Comparison of ENCODE assay signal across 20 cellular contexts in the genomic region with DNA sequence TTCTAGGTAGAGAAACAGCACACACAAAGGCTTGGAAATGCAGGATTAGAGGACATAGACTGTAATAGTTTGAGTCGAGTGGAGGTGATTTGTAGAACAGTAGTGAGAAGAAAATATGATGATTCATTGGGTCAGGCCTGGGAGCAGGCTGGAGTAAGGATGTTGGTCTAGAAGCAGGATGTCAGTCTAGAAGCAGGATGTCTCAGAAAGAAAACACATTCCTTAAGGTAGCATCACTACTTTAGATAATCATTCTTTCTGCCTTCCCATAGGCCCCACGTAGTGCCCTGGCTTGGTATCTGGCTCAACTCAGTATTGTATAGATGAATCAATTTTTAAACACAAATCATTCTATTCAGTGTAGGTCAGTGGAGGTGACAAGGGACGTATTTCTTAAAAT. TPM values are rescaled to one million over a fixed set of nuclear protein-coding genes. Genes with fewer than 3 reads are reported as not detected.
DNase-seq lines count a peak whose midpoint lies in the region; ATAC-seq and TF ChIP-seq lines count a peak whose summit lies in the region.
"Had no signal": no experiment of that assay in that cellular context is flagged by ENCODE, and none has a peak within 500 bp of the region (broad histone marks: within the 10 kb centered on the region; RNA-seq: fewer than 3 reads in every experiment).

No MANE protein-coding gene starts in this region.

- no peak overlapping the region for H3K18ac ChIP-seq in mesendoderm (ENCODE audit: low read length)

- H3K79me2 ChIP-seq in mesendoderm (ENCODE audit: control insufficient read depth, insufficient read depth, low read length), result no peaks in the 10 kb centered on the region

- no peak overlapping the region for H2BK120ac ChIP-seq in mesendoderm (ENCODE audit: low read depth, low read length)

- H3K4ac ChIP-seq in mesendoderm (ENCODE audit: low read depth, low read length), result no peak overlapping the region

- H3K9ac ChIP-seq in mesendoderm (ENCODE audit: low read length), result no peak overlapping the region

- no peak overlapping the region for H2BK5ac ChIP-seq in mesendoderm (ENCODE audit: low read length)

- H2BK15ac ChIP-seq in mesendoderm (replicated peaks; ENCODE audit: low read depth), result no peak overlapping the region

- H3K27ac Mint-ChIP-seq in T-cell, result no peak overlapping the region
- H3K27ac Mint-ChIP-seq: CD4-positive, alpha-beta T cell; GM23338 had no signal

- H4K5ac ChIP-seq in mesendoderm (ENCODE audit: low read length), result no peak overlapping the region

- H3K36me3 ChIP-seq in mesendoderm (ENCODE audit: control insufficient read depth, insufficient read depth, low read length), result no peaks in the 10 kb centered on the region
- H3K36me3 ChIP-seq: BE2C had no signal

- no peak overlapping the region for H3K4me2 ChIP-seq in mesendoderm (ENCODE audit: low read length)
- H3K4me2 ChIP-seq: GM23338 had no signal

- H3K27ac ChIP-seq in mesendoderm (ENCODE audit: low read depth, low read length), result no peak overlapping the region
- H3K27ac ChIP-seq: SK-N-MC had no signal

- in situ Hi-C loops in astrocyte of the spinal cord (cut with HindIII; ENCODE audit: low sequenced_read_pairs), result no loop called here

- H3K79me1 ChIP-seq in mesendoderm (ENCODE audit: low read length), result no peaks in the 10 kb centered on the region

- no peak overlapping the region for H3K23ac ChIP-seq in mesendoderm (ENCODE audit: low read length)

- DNase-seq in EL (peak; percentile 44), HT1080 (ENCODE audit: low read depth) (peak; percentile 81), astrocyte of the spinal cord (ENCODE audit: low read depth, low spot score) (peak; percentile 31), kidney glomerular epithelial cell (lab: John Stamatoyannopoulos, UW) (peak; percentile 14), D341Med (ENCODE audit: low spot score) (no peak), mesendoderm (no peak), T-cell (no peak)
- DNase-seq: BE2C; CD4-positive, alpha-beta T cell; DMS53; MV-4-11; NCI-H1436; NCI-H2029 treated with DMSO at 0.1 percent for 48 hours; NCI-H2171 treated with DMSO at 0.1 percent for 48 hours; NCI-H510A; NCI-H774 had no signal

- no peak overlapping the region for H3K56ac ChIP-seq in mesendoderm (ENCODE audit: low read length)

- no peaks in the 10 kb centered on the region for H3K4me1 ChIP-seq in mesendoderm (ENCODE audit: control insufficient read depth, low read depth, low read length)
- H3K4me1 ChIP-seq: BE2C had no signal

- no peak overlapping the region for H2AK5ac ChIP-seq in mesendoderm (ENCODE audit: low read length)

- no peak for TF ChIP-seq CTCF in astrocyte of the spinal cord (IDR thresholded peaks at IDR 0.05; ENCODE audit: low read depth, low read length)

- no peaks in the 10 kb centered on the region for H3K4me1 Mint-ChIP-seq in T-cell

- POLR2A ChIA-PET in T-cell (lab: Charles Lee), result no interaction called here

- H3K27me3 ChIP-seq in mesendoderm (ENCODE audit: insufficient read depth, low read length, poor library complexity), result no peaks in the 10 kb centered on the region
- H3K27me3 ChIP-seq: BE2C had no signal

- CTCF ChIA-PET in T-cell (lab: Charles Lee), result no interaction called here

- H3K9me3 Mint-ChIP-seq in T-cell, result no peaks in the 10 kb centered on the region
- H3K9me3 Mint-ChIP-seq: CD4-positive, alpha-beta T cell; GM23338 had no signal

- H3K4me3 ChIP-seq in astrocyte of the spinal cord (ENCODE audit: low read depth, low read length) (no peak overlapping the region), mesendoderm (ENCODE audit: low read length) (no peak overlapping the region)
- H3K4me3 ChIP-seq: GM23338, SK-N-MC had no signal

- H3K4me3 Mint-ChIP-seq in T-cell, result no peak overlapping the region
- H3K4me3 Mint-ChIP-seq: CD4-positive, alpha-beta T cell; GM23338 had no signal

- no peaks in the 10 kb centered on the region for H3K36me3 Mint-ChIP-seq in T-cell

- WGBS in mesendoderm (ENCODE audit: extremely low coverage, insufficient coverage, low lambda C conversion rate), result no CpG with 5 or more reads among the region's 3 CpGs

- no peak for ATAC-seq in T-cell (replicated peaks in 1 of 4)
- ATAC-seq: GM23338 had no signal

- H3K27me3 Mint-ChIP-seq in T-cell, result peaks cover 0 to 17% of the 10 kb centered on the region in 2 donors

- no peak overlapping the region for H4K8ac ChIP-seq in mesendoderm (ENCODE audit: low read depth, low read length)

RNA-seq across cellular contexts. Expression of a gene that starts 11.2 kb away (rescaled TPM):
- total RNA-seq in HT1080 (2014; rRNA removed; shearing (Covaris generic)), result not detected in 2 replicates
- polyA plus RNA-seq in HT1080 (2015; cell fraction: cytosol; rRNA removed), result not detected in 2 replicates
- not detected in 2 replicates for polyA plus RNA-seq in HT1080 (2015; cell fraction: nucleus; rRNA removed)
- polyA plus RNA-seq in mesendoderm (2013, experiment 1 of 2), result 0.76 TPM
- polyA plus RNA-seq in mesendoderm (2013, experiment 2 of 2), result 0.66 TPM
- not detected for total RNA-seq in T-cell
- total RNA-seq: CD4-positive, alpha-beta T cell; G401; T-helper 1 cell treated with Interleukin-12 subunit alpha and Interleukin-12 subunit beta and Interleukin-4 antibody, amounts not matched to agents 30 ng/mL and 1 ng/mL, for 36 hours had no signal

Comparison
In these comparisons a context has a peak if more than half of its experiments do, and no peak if none do; other contexts are left out.
1. DNase-seq: peak in EL (single experiment), HT1080 (single experiment), astrocyte of the spinal cord (single experiment) and kidney glomerular epithelial cell (single experiment); none in D341Med (single experiment), mesendoderm (single experiment) and T-cell (0 of 34).